10 cellular contexts compared by ENCODE assay signal in genomic region chr1:230158422-230159291, GRCh38.
A peak's percentile ranks its signal among the peaks of the same experiment; 100 is the strongest.
DNase-seq lines count a peak whose midpoint lies in the region; ATAC-seq and TF ChIP-seq lines count a peak whose summit lies in the region.
"Had no signal": no experiment of that assay in that cellular context is flagged by ENCODE, and none has a peak within 500 bp of the region (broad histone marks: within the 10 kb centered on the region; RNA-seq: fewer than 3 reads in every experiment).

No MANE protein-coding gene starts in this region.

- 14 to 15% methylated on average over 12 of the region's 12 CpGs for WGBS in body of pancreas, 2 donors

- no peaks in the 10 kb centered on the region for H3K27me3 ChIP-seq in body of pancreas
- H3K27me3 ChIP-seq in vagina: no peaks in the 10 kb centered on the region

- DNase-seq in Calu3 (peak; percentile 45), NCI-H2029 (lab: John Stamatoyannopoulos, UW) (peak; percentile 87), body of pancreas (peak in 2 of 4 donors; percentile 58 to 64), osteocyte (ENCODE audit: extremely low spot score, unreplicated experiment) (no peak), HEK293T (ENCODE audit: extremely low spot score) (no peak), vagina (ENCODE audit: extremely low spot score in 2 of 2) (no peak), G401 (ENCODE audit: low spot score) (no peak)
- DNase-seq: activated CD4-positive, alpha-beta T cell treated with anti-CD3 and anti-CD28 coated beads, Interleukin-2, amount 50 U/mL, for 1 hour; foreskin melanocyte had no signal

- TF ChIP-seq CTCF in Calu3 (IDR thresholded peaks at IDR 0.05; ENCODE audit: unreplicated experiment) (no peak), body of pancreas (IDR thresholded peaks at IDR 0.05) (no peak), osteocyte (IDR thresholded peaks at IDR 0.05) (no peak), vagina (IDR thresholded peaks at IDR 0.05) (no peak)

- peaks cover 36% of the 10 kb centered on the region for H3K4me1 Mint-ChIP-seq in Calu3 (ENCODE audit: low read depth, unreplicated experiment)
- peaks cover 60% of the 10 kb centered on the region for H3K4me1 Mint-ChIP-seq in osteocyte (ENCODE audit: unreplicated experiment)

- intact Hi-C loops in Calu3 (cut with micrococcal nuclease; ENCODE audit: unreplicated experiment): no loop called here
- intact Hi-C loops in body of pancreas (cut with DNase I): no loop called here
- intact Hi-C loops in vagina (cut with DNase I): no loop called here

- H3K4me1 ChIP-seq in body of pancreas: peaks cover 80% of the 10 kb centered on the region
- H3K4me1 ChIP-seq in vagina: peaks cover 24% of the 10 kb centered on the region

- peak overlapping the region; percentile 31 for H3K27ac Mint-ChIP-seq in Calu3 (ENCODE audit: unreplicated experiment)
- H3K27ac Mint-ChIP-seq in osteocyte (ENCODE audit: unreplicated experiment): peak overlapping the region; percentile 71

- no peaks in the 10 kb centered on the region for H3K36me3 ChIP-seq in body of pancreas (replicated peaks in 1 of 2; ENCODE audit: insufficient read depth in 1 of 2, low read depth in 2 of 2)
- no peaks in the 10 kb centered on the region for H3K36me3 ChIP-seq in vagina

- no peaks in the 10 kb centered on the region for H3K9me3 Mint-ChIP-seq in Calu3 (ENCODE audit: low read depth, unreplicated experiment)
- H3K9me3 Mint-ChIP-seq in osteocyte (ENCODE audit: unreplicated experiment): peaks cover 5% of the 10 kb centered on the region

- in situ Hi-C loops in G401 (cut with HindIII; ENCODE audit: low sequenced_read_pairs): no loop called here

- CTCF ChIA-PET in Calu3 (lab: Charles Lee) (interaction anchor here (1.2 kb wide), 1 partner anchor 8 kb away, joined by 3 read pairs; no protein-coding TSS in a partner anchor), HEK293T (lab: Yijun Ruan, JAX) (no interaction called here)

- peak; percentile 60 for ATAC-seq in body of pancreas
- ATAC-seq in HG02759 (IDR thresholded peaks at IDR 0.05; ENCODE audit: unreplicated experiment): no peak

- TF ChIP-seq POLR2A in body of pancreas (IDR thresholded peaks at IDR 0.05) (no peak), vagina (IDR thresholded peaks at IDR 0.05) (no peak)

- no TSS peak for BruUV-seq in Calu3 (replicated peaks; lab: Mats Ljungman, UMichigan)

- H3K4me3 ChIP-seq in body of pancreas: no peak overlapping the region
- H3K4me3 ChIP-seq in vagina: no peak overlapping the region

- H3K36me3 Mint-ChIP-seq in Calu3 (ENCODE audit: insufficient read depth, unreplicated experiment) (no peaks in the 10 kb centered on the region), osteocyte (ENCODE audit: unreplicated experiment) (peaks cover 3% of the 10 kb centered on the region)

- H3K9me3 ChIP-seq in body of pancreas: no peaks in the 10 kb centered on the region
- H3K9me3 ChIP-seq in vagina: no peaks in the 10 kb centered on the region

- H3K4me3 Mint-ChIP-seq in Calu3 (ENCODE audit: low read depth, unreplicated experiment) (peak overlapping the region; percentile 4), osteocyte (ENCODE audit: unreplicated experiment) (no peak overlapping the region)

- POLR2A ChIA-PET in HEK293T (lab: Yijun Ruan, JAX): no interaction called here

- peak overlapping the region; percentile 30 to 63 (median 52) for H3K27ac ChIP-seq in body of pancreas
- H3K27ac ChIP-seq in vagina: no peak overlapping the region

- H3K27me3 Mint-ChIP-seq in Calu3 (ENCODE audit: unreplicated experiment) (no peaks in the 10 kb centered on the region), osteocyte (ENCODE audit: unreplicated experiment) (no peaks in the 10 kb centered on the region)

TF ChIP-seq in HEK293T, 16 proteins besides CTCF, POLR2A, EP300 and RAD21:
- TF ChIP-seq HDGF (IDR thresholded peaks at IDR 0.05; ENCODE audit: borderline replicate concordance) (no peak), SUZ12 (IDR thresholded peaks at IDR 0.05) (no peak), FOXM1 (IDR thresholded peaks at IDR 0.05; ENCODE audit: borderline replicate concordance) (no peak), ARNT (IDR thresholded peaks at IDR 0.05) (no peak), TARDBP (IDR thresholded peaks at IDR 0.05) (no peak), FOXK2 (IDR thresholded peaks at IDR 0.05) (no peak)
- TF ChIP-seq, protein P1, sequence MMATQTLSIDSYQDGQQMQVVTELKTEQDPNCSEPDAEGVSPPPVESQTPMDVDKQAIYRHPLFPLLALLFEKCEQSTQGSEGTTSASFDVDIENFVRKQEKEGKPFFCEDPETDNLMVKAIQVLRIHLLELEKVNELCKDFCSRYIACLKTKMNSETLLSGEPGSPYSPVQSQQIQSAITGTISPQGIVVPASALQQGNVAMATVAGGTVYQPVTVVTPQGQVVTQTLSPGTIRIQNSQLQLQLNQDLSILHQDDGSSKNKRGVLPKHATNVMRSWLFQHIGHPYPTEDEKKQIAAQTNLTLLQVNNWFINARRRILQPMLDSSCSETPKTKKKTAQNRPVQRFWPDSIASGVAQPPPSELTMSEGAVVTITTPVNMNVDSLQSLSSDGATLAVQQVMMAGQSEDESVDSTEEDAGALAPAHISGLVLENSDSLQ (IDR thresholded peaks at IDR 0.05): no peak

Comparison
In these comparisons a context has a peak if more than half of its experiments do, and no peak if none do; other contexts are left out.
1. DNase-seq: peak in Calu3 (single experiment) and NCI-H2029 (single experiment); none in osteocyte (single experiment), HEK293T (single experiment), vagina (0 of 2) and G401 (single experiment).